In genomic region chr11:73343076-73343833, GRCh38 we compare ENCODE assay signal across 12 cellular contexts. TPM values are rescaled to one million over a fixed set of nuclear protein-coding genes. Genes with fewer than 3 reads are reported as not detected.
DNase-seq lines count a peak whose midpoint lies in the region; ATAC-seq and TF ChIP-seq lines count a peak whose summit lies in the region.
"Had no signal": no experiment of that assay in that cellular context is flagged by ENCODE, and none has a peak within 500 bp of the region (broad histone marks: within the 10 kb centered on the region; RNA-seq: fewer than 3 reads in every experiment).

No MANE protein-coding gene starts in this region.

- no peak overlapping the region for H2BK20ac ChIP-seq in H9 (ENCODE audit: low read depth, low read length, poor library complexity, severe bottlenecking)

- H3K9me3 Mint-ChIP-seq in H9: no peaks in the 10 kb centered on the region
- H3K9me3 Mint-ChIP-seq in activated naive CD4-positive, alpha-beta T cell treated with anti-CD3 and anti-CD28 coated beads, Interleukin-2, amount 10 ng/mL, durations not matched to agents 7 days and 5 days: no peaks in the 10 kb centered on the region
- no peaks in the 10 kb centered on the region for H3K9me3 Mint-ChIP-seq in stimulated activated effector memory CD8-positive, alpha-beta T cell treated with anti-CD3 and anti-CD28 coated beads, Interleukin-12 subunit alpha, Interleukin-12 subunit beta, amount 100 ng/mL, for 72 hours
- H3K9me3 Mint-ChIP-seq: central memory CD8-positive, alpha-beta T cell had no signal

- H3K79me2 ChIP-seq in H9 (ENCODE audit: insufficient read depth, low read length): no peaks in the 10 kb centered on the region

- no peak overlapping the region for H4K91ac ChIP-seq in H9 (ENCODE audit: insufficient read length, low read depth, low read length)

- H2BK15ac ChIP-seq in H9 (ENCODE audit: low read depth, low read length): no peak overlapping the region

- peaks cover 2% of the 10 kb centered on the region for H4K20me1 ChIP-seq in H9 (ENCODE audit: control insufficient read depth, insufficient read depth, insufficient read length)

- no peak overlapping the region for H3K4ac ChIP-seq in H9 (ENCODE audit: low read depth, low read length)

- DNase-seq in H9 (peak; percentile 51), NCI-H446 (lab: John Stamatoyannopoulos, UW) (no peak)
- DNase-seq in activated naive CD4-positive, alpha-beta T cell treated with anti-CD3 and anti-CD28 coated beads, Interleukin-2, amount 10 ng/mL, durations not matched to agents 7 days and 5 days: no peak
- DNase-seq in stimulated activated effector memory CD8-positive, alpha-beta T cell treated with anti-CD3 and anti-CD28 coated beads, Interleukin-12 subunit alpha, Interleukin-12 subunit beta, amount 100 ng/mL, for 72 hours (ENCODE audit: low spot score in 2 of 2): no peak
- DNase-seq: activated CD4-positive, alpha-beta T cell treated with anti-CD3 and anti-CD28 coated beads for 4 hours; activated effector memory CD4-positive, alpha-beta T cell treated with Interleukin-2 at 50 U/mL for 16 hours had no signal

- H3K14ac ChIP-seq in H9 (ENCODE audit: insufficient read depth, low read length): no peak overlapping the region; the same call in 1 of the 2 replicates

- H3K23me2 ChIP-seq in H9 (ENCODE audit: insufficient read length, low read depth, low read length, poor library complexity, severe bottlenecking): peaks cover 3% of the 10 kb centered on the region

- H3K4me3 Mint-ChIP-seq in H9: peak overlapping the region; percentile 45 to 62; a peak in 4 of 5 replicates
- H3K4me3 Mint-ChIP-seq in activated naive CD4-positive, alpha-beta T cell treated with anti-CD3 and anti-CD28 coated beads, Interleukin-2, amount 10 ng/mL, durations not matched to agents 7 days and 5 days: no peak overlapping the region
- H3K4me3 Mint-ChIP-seq in stimulated activated effector memory CD8-positive, alpha-beta T cell treated with anti-CD3 and anti-CD28 coated beads, Interleukin-12 subunit alpha, Interleukin-12 subunit beta, amount 100 ng/mL, for 72 hours: no peak overlapping the region
- H3K4me3 Mint-ChIP-seq: central memory CD8-positive, alpha-beta T cell had no signal

- no peak overlapping the region for H3T11ph ChIP-seq in H9 (ENCODE audit: low read length)

- WGBS in H9 (ENCODE audit: extremely low coverage, insufficient read length, low lambda C conversion rate): no CpG with 5 or more reads among the region's 39 CpGs

- H3K4me1 Mint-ChIP-seq in H9: peaks cover 21 to 29% of the 10 kb centered on the region in 2 experiments
- H3K4me1 Mint-ChIP-seq in activated naive CD4-positive, alpha-beta T cell treated with anti-CD3 and anti-CD28 coated beads, Interleukin-2, amount 10 ng/mL, durations not matched to agents 7 days and 5 days: no peaks in the 10 kb centered on the region
- H3K4me1 Mint-ChIP-seq in stimulated activated effector memory CD8-positive, alpha-beta T cell treated with anti-CD3 and anti-CD28 coated beads, Interleukin-12 subunit alpha, Interleukin-12 subunit beta, amount 100 ng/mL, for 72 hours: no peaks in the 10 kb centered on the region
- H3K4me1 Mint-ChIP-seq: central memory CD8-positive, alpha-beta T cell had no signal

- H3K27me3 Mint-ChIP-seq in H9 (ENCODE audit: low read depth): peaks cover 53% of the 10 kb centered on the region
- H3K27me3 Mint-ChIP-seq in activated naive CD4-positive, alpha-beta T cell treated with anti-CD3 and anti-CD28 coated beads, Interleukin-2, amount 10 ng/mL, durations not matched to agents 7 days and 5 days: peaks cover 19% of the 10 kb centered on the region

- peaks cover 0 to 4% (median 3%) of the 10 kb centered on the region in 3 experiments; a peak in 4 of 7 replicates for H3K36me3 Mint-ChIP-seq in H9 (ENCODE audit: insufficient read depth in 1 of 3, low read depth in 3 of 3)
- no peaks in the 10 kb centered on the region for H3K36me3 Mint-ChIP-seq in activated naive CD4-positive, alpha-beta T cell treated with anti-CD3 and anti-CD28 coated beads, Interleukin-2, amount 10 ng/mL, durations not matched to agents 7 days and 5 days
- H3K36me3 Mint-ChIP-seq in stimulated activated effector memory CD8-positive, alpha-beta T cell treated with anti-CD3 and anti-CD28 coated beads, Interleukin-12 subunit alpha, Interleukin-12 subunit beta, amount 100 ng/mL, for 72 hours: no peaks in the 10 kb centered on the region

- H3K9me3 ChIP-seq in H9 (ENCODE audit: control insufficient read depth, low read depth, low read length): no peaks in the 10 kb centered on the region
- H3K9me3 ChIP-seq in iPS-15b (ENCODE audit: control insufficient read depth, insufficient read depth, low read length): no peaks in the 10 kb centered on the region
- H3K9me3 ChIP-seq in skeletal muscle tissue (ENCODE audit: control insufficient read depth in 3 of 3, low read length in 3 of 3): no peaks in the 10 kb centered on the region
- H3K9me3 ChIP-seq: HAP-1 had no signal

- H3K4me1 ChIP-seq in H9 (ENCODE audit: insufficient read depth, low read length) (no peaks in the 10 kb centered on the region), iPS-15b (ENCODE audit: control insufficient read depth, insufficient read depth, low read length) (peaks cover 4% of the 10 kb centered on the region), skeletal muscle tissue (ENCODE audit: control insufficient read depth in 3 of 3, insufficient read depth in 3 of 3, low read length in 3 of 3) (peaks cover 30 to 33% (median 32%) of the 10 kb centered on the region in 3 donors)
- H3K4me1 ChIP-seq: HAP-1 had no signal

- no peak overlapping the region for H4K8ac ChIP-seq in H9 (replicated peaks; ENCODE audit: insufficient read length, low read depth, low read length)

- no peak overlapping the region for H3K9ac ChIP-seq in H9 (ENCODE audit: extremely low read depth, insufficient read length, low read length)
- H3K9ac ChIP-seq in iPS-15b (ENCODE audit: low read depth, low read length): no peak overlapping the region
- peak overlapping the region in 2 of 3 donors; percentile 50 to 72 for H3K9ac ChIP-seq in skeletal muscle tissue (ENCODE audit: low read depth in 1 of 3, low read length in 3 of 3)

- H3K27ac ChIP-seq in H9 (ENCODE audit: insufficient read length, low read depth, low read length) (no peak overlapping the region), angular gyrus (ENCODE audit: low read depth, low read length) (peak overlapping the region; percentile 57), skeletal muscle tissue (ENCODE audit: low read depth, low read length) (no peak overlapping the region)

- H2AK5ac ChIP-seq in H9 (ENCODE audit: insufficient read length, low read length): no peak overlapping the region

- peak overlapping the region; percentile 37 for H3K4me3 ChIP-seq in iPS-15b (ENCODE audit: low read depth, low read length)
- peak overlapping the region; percentile 32 to 58 (median 56) for H3K4me3 ChIP-seq in skeletal muscle tissue (ENCODE audit: low read length in 3 of 3)
- H3K4me3 ChIP-seq: HAP-1 had no signal

- CTCF ChIA-PET in activated naive CD4-positive, alpha-beta T cell treated with anti-CD3 and anti-CD28 coated beads, Interleukin-2, amount 10 ng/mL, durations not matched to agents 7 days and 5 days (lab: Charles Lee): no interaction called here

- H2AFZ ChIP-seq in H9 (ENCODE audit: low read length): no peak overlapping the region

- H3K56ac ChIP-seq in H9 (ENCODE audit: insufficient read length, low read depth, low read length): no peak overlapping the region

- no peak for TF ChIP-seq CTCF in H9 (conservative IDR thresholded peaks at IDR 0.05)

- no peak overlapping the region for H3K27ac Mint-ChIP-seq in H9
- no peak overlapping the region for H3K27ac Mint-ChIP-seq in activated naive CD4-positive, alpha-beta T cell treated with anti-CD3 and anti-CD28 coated beads, Interleukin-2, amount 10 ng/mL, durations not matched to agents 7 days and 5 days
- no peak overlapping the region for H3K27ac Mint-ChIP-seq in stimulated activated effector memory CD8-positive, alpha-beta T cell treated with anti-CD3 and anti-CD28 coated beads, Interleukin-12 subunit alpha, Interleukin-12 subunit beta, amount 100 ng/mL, for 72 hours

- ATAC-seq in GM19035 (IDR thresholded peaks at IDR 0.05; ENCODE audit: unreplicated experiment): no peak
- no peak for ATAC-seq in stimulated activated effector memory CD8-positive, alpha-beta T cell treated with anti-CD3 and anti-CD28 coated beads, Interleukin-12 subunit alpha, Interleukin-12 subunit beta, amount 100 ng/mL, for 72 hours

- H4K5ac ChIP-seq in H9 (ENCODE audit: insufficient read length, low read depth, low read length): no peak overlapping the region

- peak overlapping the region; percentile 44 for H3K4me2 ChIP-seq in H9 (ENCODE audit: insufficient read depth, insufficient read length, low read length)

- no peak overlapping the region for H2BK12ac ChIP-seq in H9 (ENCODE audit: insufficient read length, low read depth, low read length)

- no peak overlapping the region for H2BK120ac ChIP-seq in H9 (ENCODE audit: low read depth, low read length, poor library complexity, severe bottlenecking)

- H3K23ac ChIP-seq in H9 (ENCODE audit: insufficient read length, low read depth, low read length): no peak overlapping the region

- H3K79me1 ChIP-seq in H9 (ENCODE audit: insufficient read depth, low read depth, low read length, poor library complexity, severe bottlenecking): no peaks in the 10 kb centered on the region

- H3K36me3 ChIP-seq in iPS-15b (ENCODE audit: control insufficient read depth, insufficient read depth, low read length): no peaks in the 10 kb centered on the region
- peaks cover 0 to 11% (median 5%) of the 10 kb centered on the region in 3 donors for H3K36me3 ChIP-seq in skeletal muscle tissue (ENCODE audit: control insufficient read depth in 3 of 3, insufficient read depth in 3 of 3, low read length in 3 of 3)
- H3K36me3 ChIP-seq: HAP-1 had no signal

- H3K18ac ChIP-seq in H9 (ENCODE audit: insufficient read length, low read depth, low read length): no peak overlapping the region

- H2BK5ac ChIP-seq in H9 (ENCODE audit: insufficient read length, low read length): no peak overlapping the region

- peaks cover 9% of the 10 kb centered on the region; the same call in 1 of the 2 replicates for H3K27me3 ChIP-seq in H9 (ENCODE audit: insufficient read depth, low read length)
- peaks cover 25% of the 10 kb centered on the region for H3K27me3 ChIP-seq in iPS-15b (ENCODE audit: control insufficient read depth, insufficient read depth, low read length)
- H3K27me3 ChIP-seq in skeletal muscle tissue (ENCODE audit: control insufficient read depth in 3 of 3, insufficient read depth in 3 of 3, low read length in 3 of 3): peaks cover 0 to 3% (median 0%) of the 10 kb centered on the region in 3 donors

RNA-seq across cellular contexts. Expression of gene RELT, which starts 32.9 kb away (rescaled TPM):
- 10.2 TPM in 2 replicates for total RNA-seq in H9 (2021)
- total RNA-seq in skeletal muscle tissue: 1.6 TPM

RNA-seq across cellular contexts. Expression of gene ARHGEF17, which starts 35.2 kb away (rescaled TPM):
- total RNA-seq in H9 (2021) (6.2 and 7.4 TPM in 2 replicates), skeletal muscle tissue (19.3 TPM)

Comparison
In these comparisons a context has a peak if more than half of its experiments do, and no peak if none do; other contexts are left out.
1. H3K9ac ChIP-seq: peak in skeletal muscle tissue (2 of 3); none in H9 (single experiment) and iPS-15b (single experiment).
2. H3K4me3 Mint-ChIP-seq: peak in H9 (2 of 2); none in activated naive CD4-positive, alpha-beta T cell treated with anti-CD3 and anti-CD28 coated beads, Interleukin-2, amount 10 ng/mL, durations not matched to agents 7 days and 5 days (single experiment) and stimulated activated effector memory CD8-positive, alpha-beta T cell treated with anti-CD3 and anti-CD28 coated beads, Interleukin-12 subunit alpha, Interleukin-12 subunit beta, amount 100 ng/mL, for 72 hours (single experiment).